Comparison of ENCODE assay signal across 14 cellular contexts in the genomic region with DNA sequence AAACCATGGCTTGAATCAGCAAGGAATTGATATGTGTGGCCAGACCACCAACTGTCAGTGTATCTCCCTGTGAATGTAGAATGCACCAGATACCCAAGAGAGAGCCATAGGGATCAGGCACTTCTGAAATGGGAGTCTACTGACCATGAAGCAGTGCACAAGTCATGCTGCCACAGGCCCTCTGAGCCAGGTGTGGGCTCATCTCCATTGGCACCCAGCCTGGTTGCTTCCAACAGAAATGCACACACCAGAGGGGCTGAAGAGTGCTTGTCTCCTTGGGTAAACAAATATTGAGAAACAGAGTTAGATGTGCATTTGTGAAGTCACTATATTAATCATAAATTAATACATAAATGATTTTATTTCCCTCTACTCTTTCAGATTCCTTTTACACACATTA. TPM values are rescaled to one million over a fixed set of nuclear protein-coding genes. Genes with fewer than 3 reads are reported as not detected.
DNase-seq lines count a peak whose midpoint lies in the region; FAIRE-seq lines count a peak whose summit lies in the region.
"Had no signal": no experiment of that assay in that cellular context is flagged by ENCODE, and none has a peak within 500 bp of the region (broad histone marks: within the 10 kb centered on the region; RNA-seq: fewer than 3 reads in every experiment).

No MANE protein-coding gene starts in this region.

- H3K9me3 ChIP-seq in small intestine (ENCODE audit: control insufficient read depth, low read depth), result no peaks in the 10 kb centered on the region

- in situ Hi-C loops in G401 (cut with HindIII; ENCODE audit: low sequenced_read_pairs), result no loop called here

- H3K27ac ChIP-seq in epithelial cell of prostate, result peak overlapping the region; percentile 9
- no peak overlapping the region for H3K27ac ChIP-seq in small intestine (ENCODE audit: low read depth in 1 of 2, low read length in 1 of 2)

- no peaks in the 10 kb centered on the region for H3K36me3 ChIP-seq in small intestine (ENCODE audit: control insufficient read depth in 2 of 2, insufficient read depth in 2 of 2, low read length in 2 of 2)

- H3K4me1 ChIP-seq in small intestine (ENCODE audit: control insufficient read depth in 2 of 2, insufficient read depth in 1 of 2, low read depth in 1 of 2, low read length in 1 of 2), result peaks cover 0 to 5% of the 10 kb centered on the region in 2 donors

- no peak for FAIRE-seq in small intestine (lab: Jason Lieb, UNC)
- FAIRE-seq: GM19239 had no signal

- no peaks in the 10 kb centered on the region for H3K27me3 ChIP-seq in small intestine (ENCODE audit: control insufficient read depth in 2 of 2, insufficient read depth in 2 of 2, low read length in 2 of 2)

- DNase-seq in DMS79 (lab: John Stamatoyannopoulos, UW), result peak; percentile 95
- peak; percentile 92 for DNase-seq in NCI-H2029 treated with DMSO at 0.1 percent for 48 hours (lab: John Stamatoyannopoulos, UW)
- peak; percentile 12 for DNase-seq in NCI-H774 (lab: John Stamatoyannopoulos, UW)
- no peak for DNase-seq in epithelial cell of prostate (ENCODE audit: low read depth, low spot score)
- no peak for DNase-seq in activated effector memory CD4-positive, alpha-beta T cell treated with Interleukin-2 at 50 U/mL for 16 hours
- no peak for DNase-seq in G401 (ENCODE audit: low spot score)
- no peak for DNase-seq in amniotic stem cell (lab: John Stamatoyannopoulos, UW)
- no peak for DNase-seq in small intestine
- DNase-seq: AML-193, EL, KG1, T-helper 9 cell had no signal

- H3K4me3 ChIP-seq in small intestine (ENCODE audit: low read depth in 1 of 2, low read length in 2 of 2), result no peak overlapping the region
- H3K4me3 ChIP-seq: GM23338 had no signal

RNA-seq across cellular contexts. Expression of a gene that starts 28.4 kb away (rescaled TPM):
- 5.7 and 7.0 TPM in 2 replicates for total RNA-seq in G401 (2014; rRNA removed; shearing (Covaris generic))
- 1 to 10 TPM; 2.4 to 6.1 (median 2.9) TPM for polyA plus RNA-seq in small intestine

Comparison
In these comparisons a context has a peak if more than half of its experiments do, and no peak if none do; other contexts are left out.
1. DNase-seq: peak in DMS79 (single experiment), NCI-H2029 treated with DMSO at 0.1 percent for 48 hours (single experiment) and NCI-H774 (single experiment); none in epithelial cell of prostate (single experiment), activated effector memory CD4-positive, alpha-beta T cell treated with Interleukin-2 at 50 U/mL for 16 hours (single experiment), G401 (single experiment), amniotic stem cell (single experiment) and small intestine (single experiment).